ENCODE assay signal across 24 cellular contexts in the genomic region with DNA sequence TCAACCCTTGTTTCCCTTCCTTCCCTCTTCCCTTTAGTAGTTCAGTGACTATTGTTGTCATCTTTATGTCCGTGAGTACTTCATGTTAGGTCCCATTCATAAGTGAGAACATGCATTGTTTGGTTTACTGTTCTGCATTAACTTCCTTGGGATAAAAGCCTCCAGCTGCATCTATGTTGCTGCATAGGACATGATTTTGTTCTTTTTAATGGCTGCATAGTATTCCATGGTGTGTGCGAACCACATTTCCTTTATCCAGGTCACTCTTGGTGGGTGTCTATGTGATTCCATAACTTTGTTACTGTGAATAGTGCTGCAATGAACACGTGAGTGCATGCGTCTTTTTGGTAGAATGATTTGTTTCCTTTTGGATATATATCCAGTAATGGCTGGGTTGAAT.
"Had no signal": no experiment of that assay in that cellular context is flagged by ENCODE, and none has a peak within 500 bp of the region (broad histone marks: within the 10 kb centered on the region; RNA-seq: fewer than 3 reads in every experiment).

No MANE protein-coding gene starts in this region.

- DNase-seq: dermis blood vessel endothelial cell; dorsolateral prefrontal cortex; effector CD4-positive, alpha-beta T cell; effector memory CD4-positive, alpha-beta T cell; foreskin keratinocyte; heart left ventricle; hypothalamus; immature natural killer cell; islet precursor cell; kidney; kidney glomerular epithelial cell; left colon; left lung; left ventricle myocardium superior; lower lobe of right lung; mesenchymal stem cell; naive thymus-derived CD4-positive, alpha-beta T cell had no signal

- H2AFZ ChIP-seq: hepatocyte had no signal

- H3K27me3 ChIP-seq: dorsolateral prefrontal cortex, esophagus muscularis mucosa, foreskin keratinocyte, gastroesophageal sphincter, heart left ventricle, hepatocyte, left lung had no signal

- H3K4me3 ChIP-seq: coronary artery, dorsolateral prefrontal cortex, esophagus muscularis mucosa, gastroesophageal sphincter, heart left ventricle, hepatocyte, left lung, lower lobe of right lung had no signal

- H3K36me3 ChIP-seq: esophagus muscularis mucosa, gastroesophageal sphincter, heart left ventricle, left lung, lower lobe of right lung had no signal

- H3K4me1 ChIP-seq: esophagus muscularis mucosa, foreskin keratinocyte, gastroesophageal sphincter, heart left ventricle, left lung had no signal

- FAIRE-seq: colon, endothelial cell of umbilical vein, frontal cortex, kidney had no signal

- ATAC-seq: foreskin keratinocyte; gastroesophageal sphincter; heart left ventricle; left colon; left lung; left ventricle myocardium superior; lower lobe of right lung; naive thymus-derived CD4-positive, alpha-beta T cell had no signal

- H3K9me3 ChIP-seq: esophagus muscularis mucosa, gastroesophageal sphincter, left lung, lower lobe of right lung had no signal

- H3K27ac ChIP-seq: coronary artery, dorsolateral prefrontal cortex, esophagus muscularis mucosa, foreskin keratinocyte, gastroesophageal sphincter, heart left ventricle, hepatocyte, left lung, lower lobe of right lung had no signal

- H3K4me2 ChIP-seq: hepatocyte had no signal

- H3K79me2 ChIP-seq: hepatocyte had no signal
